ENCODE assay signal across 10 cellular contexts in the genomic region with DNA sequence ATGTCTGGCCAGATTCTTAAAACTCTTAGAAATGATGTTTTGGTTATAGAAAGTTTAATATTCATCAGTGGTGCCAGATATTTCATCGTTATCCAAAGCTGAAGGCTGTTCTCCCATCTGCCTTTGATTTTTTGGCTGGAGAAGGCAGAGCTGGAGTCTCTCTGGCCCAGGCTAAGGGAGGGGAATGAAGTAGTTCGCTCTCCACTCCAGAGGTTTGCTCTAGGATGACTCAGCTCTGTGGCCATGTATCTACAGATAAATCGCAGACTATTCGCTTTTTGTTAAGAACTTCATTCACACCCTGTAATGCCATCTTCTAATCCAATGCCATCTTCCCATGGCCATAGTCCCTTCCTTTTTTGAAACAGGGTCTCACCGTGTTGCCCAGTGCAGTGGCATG. TPM values are rescaled to one million over a fixed set of nuclear protein-coding genes. Genes with fewer than 3 reads are reported as not detected.
A peak's percentile ranks its signal among the peaks of the same experiment; 100 is the strongest.
DNase-seq lines count a peak whose midpoint lies in the region; ATAC-seq and TF ChIP-seq lines count a peak whose summit lies in the region.
"Had no signal": no experiment of that assay in that cellular context is flagged by ENCODE, and none has a peak within 500 bp of the region (broad histone marks: within the 10 kb centered on the region; RNA-seq: fewer than 3 reads in every experiment).

No MANE protein-coding gene starts in this region.

- H3K36me3 ChIP-seq in esophagus muscularis mucosa (peaks cover 57 to 98% (median 90%) of the 10 kb centered on the region in 4 donors), muscle layer of colon (ENCODE audit: insufficient read depth, low read length) (peaks cover 66% of the 10 kb centered on the region)

- peaks cover 17 to 35% (median 31%) of the 10 kb centered on the region in 4 donors for H3K4me1 ChIP-seq in esophagus muscularis mucosa
- peaks cover 35% of the 10 kb centered on the region for H3K4me1 ChIP-seq in muscle layer of colon (ENCODE audit: insufficient read depth, low read length)

- DNase-seq in A172 (ENCODE audit: low spot score), result peak; percentile 83
- peak; percentile 80 for DNase-seq in M059J (ENCODE audit: low read depth)
- no peak for DNase-seq in esophagus muscularis mucosa (ENCODE audit: extremely low spot score)
- no peak for DNase-seq in NCI-H2227 treated with DMSO at 0.1 percent for 48 hours (lab: John Stamatoyannopoulos, UW)
- no peak for DNase-seq in RPMI8226
- DNase-seq: activated B cell treated with CpG ODN at 0.5 μM for 24 hours, small intestine had no signal

- no peaks in the 10 kb centered on the region for H3K27me3 ChIP-seq in esophagus muscularis mucosa
- H3K27me3 ChIP-seq in muscle layer of colon (ENCODE audit: control insufficient read depth in 1 of 2, insufficient read depth in 2 of 2, low read length in 2 of 2), result no peaks in the 10 kb centered on the region

- 58% methylated on average over 5 of the region's 5 CpGs for WGBS in esophagus muscularis mucosa

- TF ChIP-seq CTCF in esophagus muscularis mucosa (IDR thresholded peaks at IDR 0.05), result no peak

- H3K9me3 ChIP-seq in esophagus muscularis mucosa (no peaks in the 10 kb centered on the region), muscle layer of colon (ENCODE audit: low read length) (no peaks in the 10 kb centered on the region)

- H3K27ac ChIP-seq in esophagus muscularis mucosa (replicated peaks in 1 of 4), result peak overlapping the region; percentile 61 to 78 (median 70)
- H3K27ac ChIP-seq in muscle layer of colon (ENCODE audit: low read depth, low read length), result peak overlapping the region; percentile 76

- no peak overlapping the region for H3K9ac ChIP-seq in muscle layer of colon (ENCODE audit: low read length)

- no peak for ATAC-seq in GM18511 (IDR thresholded peaks at IDR 0.05; ENCODE audit: unreplicated experiment)
- ATAC-seq in HG02610 (IDR thresholded peaks at IDR 0.05; ENCODE audit: unreplicated experiment), result no peak

- no peak for TF ChIP-seq EP300 in esophagus muscularis mucosa (IDR thresholded peaks at IDR 0.05)

- intact Hi-C loops in esophagus muscularis mucosa (cut with DNase I), result no loop called here

- H3K4me3 ChIP-seq in esophagus muscularis mucosa, result no peak overlapping the region
- H3K4me3 ChIP-seq in muscle layer of colon (ENCODE audit: low read depth in 1 of 2, low read length in 2 of 2), result no peak overlapping the region

- no peak for TF ChIP-seq POLR2A in esophagus muscularis mucosa (IDR thresholded peaks at IDR 0.05; ENCODE audit: low read depth)

RNA-seq across cellular contexts. Expression of gene RCC1L, which starts 17.1 kb away (rescaled TPM):
- total RNA-seq in A172 (2014; rRNA removed; shearing (Covaris generic)), result 121 and 129 TPM in 2 replicates
- total RNA-seq in M059J (2014; rRNA removed; shearing (Covaris generic)), result 37.5 and 69.1 TPM in 2 replicates
- 10 to 100 TPM; 48.6 to 66.2 (median 53.6) TPM for total RNA-seq in esophagus muscularis mucosa

RNA-seq across cellular contexts. Expression of gene GTF2IRD2B, which starts 35.9 kb away (rescaled TPM):
- 7.9 and 9.7 TPM in 2 replicates for total RNA-seq in A172 (2014; rRNA removed; shearing (Covaris generic))
- total RNA-seq in M059J (2014; rRNA removed; shearing (Covaris generic)), result 27.0 and 29.2 TPM in 2 replicates
- total RNA-seq in esophagus muscularis mucosa, result 10 to 100 TPM; 60.3 to 80.7 (median 76.7) TPM

Comparison
In these comparisons a context has a peak if more than half of its experiments do, and no peak if none do; other contexts are left out.
1. DNase-seq: peak in A172 (single experiment) and M059J (single experiment); none in esophagus muscularis mucosa (single experiment), NCI-H2227 treated with DMSO at 0.1 percent for 48 hours (single experiment) and RPMI8226 (single experiment).